Comparison of ENCODE assay signal across 7 cellular contexts in the genomic region with DNA sequence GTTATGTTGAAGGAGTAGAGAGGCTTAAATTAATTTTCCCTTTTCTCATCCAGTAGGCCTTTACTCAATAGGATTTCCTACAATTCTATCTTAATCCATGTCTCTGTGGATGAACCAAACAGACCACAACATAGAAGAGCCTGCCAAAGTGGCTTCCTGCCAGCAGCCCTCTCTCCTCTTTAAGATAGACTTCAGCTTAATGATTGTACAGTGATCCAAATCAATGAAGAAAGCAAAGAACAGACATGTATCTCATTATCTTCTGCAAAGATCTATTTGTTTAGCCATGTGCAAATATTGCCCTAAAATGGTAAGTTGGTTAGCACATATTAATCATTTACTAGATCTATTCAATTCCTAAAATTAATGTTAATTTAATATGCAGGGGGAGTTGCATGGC.
A peak's percentile ranks its signal among the peaks of the same experiment; 100 is the strongest.
DNase-seq lines count a peak whose midpoint lies in the region; ATAC-seq and TF ChIP-seq lines count a peak whose summit lies in the region.
"Not testable (repeated sequence)": the region's sequence is repeated elsewhere in the genome, so short reads cannot be mapped to it uniquely, and the experiment has no call there.

No MANE protein-coding gene starts in this region.

- H3K36me3 ChIP-seq in SK-N-SH (replicated peaks in 1 of 2; ENCODE audit: control insufficient read depth in 1 of 2, insufficient read depth in 2 of 2, low read length in 1 of 2); hepatocyte (replicated peaks; ENCODE audit: insufficient read depth, low read depth); right lobe of liver: not testable (repeated sequence)

- ATAC-seq in right lobe of liver = peak; percentile 82 to 96 (median 90)

- H3K4me3 Mint-ChIP-seq in progenitor cell of endocrine pancreas (ENCODE audit: low read depth) = not testable (repeated sequence)

- not testable (repeated sequence) for H2AFZ ChIP-seq in SK-N-SH (ENCODE audit: low read depth); hepatocyte

- not testable (repeated sequence) for H3K9me2 ChIP-seq in SK-N-SH; hepatocyte (replicated peaks; ENCODE audit: insufficient read depth)

- not testable (repeated sequence) for H4K20me1 ChIP-seq in SK-N-SH (ENCODE audit: insufficient read depth); hepatocyte (ENCODE audit: insufficient read depth, poor library complexity, severe bottlenecking)

- not testable (repeated sequence) for H3K27me3 ChIP-seq in SK-N-SH (ENCODE audit: insufficient read depth); hepatocyte; right lobe of liver

- TF ChIP-seq RAD21 in SK-N-SH (IDR thresholded peaks at IDR 0.05; ENCODE audit: low read length) = not testable (repeated sequence)

- 0 out of 4 replicates have a peak, but pooled peaks of 1 of the 2 experiments have one; percentile 12 for TF ChIP-seq EP300 in SK-N-SH (IDR thresholded peaks at IDR 0.05; ENCODE audit: borderline replicate concordance in 1 of 2, low read depth in 1 of 2, low read length in 1 of 2)

- H3K36me3 Mint-ChIP-seq in progenitor cell of endocrine pancreas (ENCODE audit: insufficient read depth) = not testable (repeated sequence)

- intact Hi-C loops in right lobe of liver (cut with DNase I) = not testable (repeated sequence)

- H3K27ac ChIP-seq in SK-N-SH (ENCODE audit: low read depth in 2 of 2, low read length in 1 of 2) = peak overlapping the region in 1 of 2 experiments; percentile 53; a peak in 1 of 4 replicates
- not testable (repeated sequence) for H3K27ac ChIP-seq in hepatocyte, right lobe of liver

- TF ChIP-seq POLR2A in right lobe of liver (IDR thresholded peaks at IDR 0.05) = not testable (repeated sequence)

- not testable (repeated sequence) for H3K27me3 Mint-ChIP-seq in progenitor cell of endocrine pancreas

- not testable (repeated sequence) for TF ChIP-seq CTCF in SK-N-SH (IDR thresholded peaks at IDR 0.05); hepatocyte (IDR thresholded peaks at IDR 0.05; ENCODE audit: poor library complexity); right lobe of liver (IDR thresholded peaks at IDR 0.05); progenitor cell of endocrine pancreas (IDR thresholded peaks at IDR 0.05; ENCODE audit: unreplicated experiment)

- H3K9me3 Mint-ChIP-seq in progenitor cell of endocrine pancreas (ENCODE audit: low read depth) = not testable (repeated sequence)

- H3K4me1 ChIP-seq in SK-N-SH (ENCODE audit: control insufficient read depth in 1 of 2, insufficient read depth in 2 of 2, low read depth in 1 of 2, low read length in 1 of 2); hepatocyte (ENCODE audit: insufficient read depth): not testable (repeated sequence)
- peaks cover 0 to 19% (median 7%) of the 10 kb centered on the region in 4 donors for H3K4me1 ChIP-seq in right lobe of liver

- peak overlapping the region; percentile 33 for H3K27ac Mint-ChIP-seq in progenitor cell of endocrine pancreas

- H3K79me2 ChIP-seq in SK-N-SH (ENCODE audit: insufficient read depth); hepatocyte: not testable (repeated sequence)

- H3K4me1 Mint-ChIP-seq in progenitor cell of endocrine pancreas (ENCODE audit: low read depth) = peaks cover 15% of the 10 kb centered on the region

- not testable (repeated sequence) for H3K9ac ChIP-seq in SK-N-SH

- POLR2A ChIA-PET in SK-N-SH (lab: Yijun Ruan, JAX) = not testable (repeated sequence)

- DNase-seq in COR-L47 (lab: John Stamatoyannopoulos, UW) (peak; percentile 11), NCI-H446 treated with DMSO at 0.1 percent for 48 hours (lab: John Stamatoyannopoulos, UW) (peak; percentile 3), fibroblast of peridontal ligament (ENCODE audit: extremely low read depth) (peak; percentile 36)
- not testable (repeated sequence) for DNase-seq in SK-N-SH; hepatocyte (ENCODE audit: low spot score); right lobe of liver; progenitor cell of endocrine pancreas (ENCODE audit: low spot score, unreplicated experiment)

- CTCF ChIA-PET in SK-N-SH (lab: Yijun Ruan, JAX) = not testable (repeated sequence)

- H3K9me3 ChIP-seq in SK-N-SH; hepatocyte (ENCODE audit: low read depth); right lobe of liver: not testable (repeated sequence)

- not testable (repeated sequence) for H3K4me3 ChIP-seq in SK-N-SH (ENCODE audit: low read depth in 2 of 2, low read length in 1 of 2); hepatocyte; right lobe of liver

- H3K4me2 ChIP-seq in SK-N-SH = not testable (repeated sequence)
- peak overlapping the region; percentile 8 for H3K4me2 ChIP-seq in hepatocyte

- not testable (repeated sequence) for H3F3A ChIP-seq in SK-N-SH (replicated peaks; ENCODE audit: insufficient read depth)

TF ChIP-seq in SK-N-SH, 30 proteins besides CTCF, POLR2A, EP300 and RAD21:
- TF ChIP-seq NFIC (IDR thresholded peaks at IDR 0.05; ENCODE audit: borderline replicate concordance) (peak; percentile 19; the same call in 1 of the 2 replicates), GATA2 (CRISPR knock-in tag; IDR thresholded peaks at IDR 0.05) (peak; percentile 76)
TF ChIP-seq in SK-N-SH: peak in this region for 2; not testable (repeated sequence) for 28.
